ENCODE assay signal across 25 cellular contexts in genomic region chr12:91129662-91130362, GRCh38. TPM values are rescaled to one million over a fixed set of nuclear protein-coding genes. Genes with fewer than 3 reads are reported as not detected.
A peak's percentile ranks its signal among the peaks of the same experiment; 100 is the strongest.
DNase-seq lines count a peak whose midpoint lies in the region; ATAC-seq, FAIRE-seq and TF ChIP-seq lines count a peak whose summit lies in the region.
"Had no signal": no experiment of that assay in that cellular context is flagged by ENCODE, and none has a peak within 500 bp of the region (broad histone marks: within the 10 kb centered on the region; RNA-seq: fewer than 3 reads in every experiment).

No MANE protein-coding gene starts in this region.

- H3K4me1 Mint-ChIP-seq in activated CD8-positive, alpha-beta T cell treated with anti-CD3 and anti-CD28 coated beads for 36 hours (ENCODE audit: low read depth), result no peaks in the 10 kb centered on the region
- no peaks in the 10 kb centered on the region for H3K4me1 Mint-ChIP-seq in activated CD8-positive, alpha-beta T cell treated with anti-CD3 and anti-CD28 coated beads, Interleukin-2, amount 10 ng/mL, durations not matched to agents 7 days and 5 days (ENCODE audit: low read depth)
- no peaks in the 10 kb centered on the region for H3K4me1 Mint-ChIP-seq in nephron progenitor cell
- H3K4me1 Mint-ChIP-seq: CD8-positive, alpha-beta memory T cell had no signal

- TF ChIP-seq EP300 in K562 (IDR thresholded peaks at IDR 0.05; ENCODE audit: low read length), result no peak

- DNase-seq in activated CD8-positive, alpha-beta T cell treated with anti-CD3 and anti-CD28 coated beads for 36 hours, result no peak
- DNase-seq in activated CD8-positive, alpha-beta T cell treated with anti-CD3 and anti-CD28 coated beads, Interleukin-2, amount 10 ng/mL, durations not matched to agents 7 days and 5 days, result no peak
- DNase-seq in K562 (ENCODE audit: extremely low read depth in 1 of 4, low spot score in 3 of 4) (no peak), nephron progenitor cell (no peak), GM19240 (ENCODE audit: insufficient read length, low spot score) (no peak), GM19238 (ENCODE audit: insufficient read length, low spot score) (no peak), DMS79 (lab: John Stamatoyannopoulos, UW) (no peak)
- DNase-seq: AML-193; C1 segment of cervical spinal cord; CD8-positive, alpha-beta memory T cell; GDM1; H7; KBM-7; NCI-H1092 treated with DMSO at 0.1 percent for 48 hours; NCI-H1436 treated with DMSO at 0.1 percent for 48 hours; NCI-H1930; NCI-H2227 treated with DMSO at 0.1 percent for 48 hours; NCI-H510A; NCI-H774; NK-92 treated with Interleukin-12 subunit alpha and Interleukin-12 subunit beta, amount 100 ng/mL, for 24 hours; SIG-M5; SK-N-SH had no signal

- H3K27me3 Mint-ChIP-seq in activated CD8-positive, alpha-beta T cell treated with anti-CD3 and anti-CD28 coated beads for 36 hours, result peaks cover 2% of the 10 kb centered on the region
- H3K27me3 Mint-ChIP-seq in activated CD8-positive, alpha-beta T cell treated with anti-CD3 and anti-CD28 coated beads, Interleukin-2, amount 10 ng/mL, durations not matched to agents 7 days and 5 days (ENCODE audit: low read depth), result no peaks in the 10 kb centered on the region
- peaks cover 3% of the 10 kb centered on the region for H3K27me3 Mint-ChIP-seq in nephron progenitor cell (ENCODE audit: low read depth, poor library complexity)

- no peak for ATAC-seq in activated CD8-positive, alpha-beta T cell treated with anti-CD3 and anti-CD28 coated beads for 36 hours
- ATAC-seq in activated CD8-positive, alpha-beta T cell treated with anti-CD3 and anti-CD28 coated beads, Interleukin-2, amount 10 ng/mL, durations not matched to agents 7 days and 5 days, result no peak
- ATAC-seq in K562 (no peak), HG03280 (IDR thresholded peaks at IDR 0.05; ENCODE audit: unreplicated experiment) (no peak)

- CTCF ChIA-PET in activated CD8-positive, alpha-beta T cell treated with anti-CD3 and anti-CD28 coated beads for 36 hours (lab: Charles Lee), result no interaction called here
- CTCF ChIA-PET in activated CD8-positive, alpha-beta T cell treated with anti-CD3 and anti-CD28 coated beads, Interleukin-2, amount 10 ng/mL, durations not matched to agents 7 days and 5 days (lab: Charles Lee), result no interaction called here
- CTCF ChIA-PET in K562 (lab: Yijun Ruan, JAX; ENCODE audit: low intra/inter-chr PET ratio), result no interaction called here

- no peak overlapping the region for H2AFZ ChIP-seq in K562 (ENCODE audit: low read depth, low read length)

- no peak overlapping the region for H3K9ac ChIP-seq in K562 (ENCODE audit: insufficient read depth in 1 of 2, low read depth in 2 of 2, low read length in 2 of 2)
- H3K9ac ChIP-seq: SK-N-SH had no signal

- intact Hi-C loops in activated CD8-positive, alpha-beta T cell treated with anti-CD3 and anti-CD28 coated beads for 36 hours (cut with micrococcal nuclease), result no loop called here
- intact Hi-C loops in K562 (cut with micrococcal nuclease), result no loop called here

- BruUV-seq in K562 (replicated peaks; lab: Mats Ljungman, UMichigan), result no TSS peak

- no peak for TF ChIP-seq POLR2A in K562 (conservative IDR thresholded peaks at IDR 0.05)

- no peaks in the 10 kb centered on the region for H3K9me3 Mint-ChIP-seq in activated CD8-positive, alpha-beta T cell treated with anti-CD3 and anti-CD28 coated beads for 36 hours
- no peaks in the 10 kb centered on the region for H3K9me3 Mint-ChIP-seq in activated CD8-positive, alpha-beta T cell treated with anti-CD3 and anti-CD28 coated beads, Interleukin-2, amount 10 ng/mL, durations not matched to agents 7 days and 5 days (ENCODE audit: insufficient read depth)
- no peaks in the 10 kb centered on the region for H3K9me3 Mint-ChIP-seq in nephron progenitor cell

- TF ChIP-seq RAD21 in K562 (CRISPR knock-in tag; conservative IDR thresholded peaks at IDR 0.05 in 1 of 2, IDR thresholded peaks at IDR 0.05 in 1 of 2), result no peak

- FAIRE-seq in K562 (lab: Jason Lieb, UNC), result no peak
- FAIRE-seq: GM19239 had no signal

- H3K36me3 Mint-ChIP-seq in activated CD8-positive, alpha-beta T cell treated with anti-CD3 and anti-CD28 coated beads for 36 hours (ENCODE audit: low read depth), result no peaks in the 10 kb centered on the region
- no peaks in the 10 kb centered on the region for H3K36me3 Mint-ChIP-seq in activated CD8-positive, alpha-beta T cell treated with anti-CD3 and anti-CD28 coated beads, Interleukin-2, amount 10 ng/mL, durations not matched to agents 7 days and 5 days (ENCODE audit: low read depth)
- no peaks in the 10 kb centered on the region for H3K36me3 Mint-ChIP-seq in nephron progenitor cell (ENCODE audit: low read depth)
- H3K36me3 Mint-ChIP-seq: CD8-positive, alpha-beta memory T cell had no signal

- H3K27ac Mint-ChIP-seq in activated CD8-positive, alpha-beta T cell treated with anti-CD3 and anti-CD28 coated beads for 36 hours, result no peak overlapping the region
- H3K27ac Mint-ChIP-seq in activated CD8-positive, alpha-beta T cell treated with anti-CD3 and anti-CD28 coated beads, Interleukin-2, amount 10 ng/mL, durations not matched to agents 7 days and 5 days, result no peak overlapping the region
- peak overlapping the region; percentile 68 for H3K27ac Mint-ChIP-seq in nephron progenitor cell
- H3K27ac Mint-ChIP-seq: CD8-positive, alpha-beta memory T cell had no signal

- no peaks in the 10 kb centered on the region for H3K4me1 ChIP-seq in K562 (replicated peaks in 1 of 2; ENCODE audit: control insufficient read depth in 2 of 2, insufficient read depth in 2 of 2, low read length in 2 of 2)

- H3K79me2 ChIP-seq in K562 (ENCODE audit: control insufficient read depth, insufficient read depth, low read length), result no peaks in the 10 kb centered on the region

- H3K9me3 ChIP-seq in K562 (replicated peaks; ENCODE audit: control insufficient read depth, insufficient read depth, low read depth, low read length), result no peaks in the 10 kb centered on the region
- H3K9me3 ChIP-seq: SK-N-SH had no signal

- no peak overlapping the region for H3K4me2 ChIP-seq in K562 (ENCODE audit: insufficient read depth, low read length)
- H3K4me2 ChIP-seq: SK-N-SH had no signal

- no peak overlapping the region for H3K4me3 Mint-ChIP-seq in activated CD8-positive, alpha-beta T cell treated with anti-CD3 and anti-CD28 coated beads for 36 hours
- H3K4me3 Mint-ChIP-seq in activated CD8-positive, alpha-beta T cell treated with anti-CD3 and anti-CD28 coated beads, Interleukin-2, amount 10 ng/mL, durations not matched to agents 7 days and 5 days, result no peak overlapping the region
- H3K4me3 Mint-ChIP-seq in nephron progenitor cell, result no peak overlapping the region
- H3K4me3 Mint-ChIP-seq: CD8-positive, alpha-beta memory T cell had no signal

- H3K27me3 ChIP-seq in K562 (ENCODE audit: control insufficient read depth in 2 of 2, insufficient read depth in 2 of 2, low read length in 2 of 2), result no peaks in the 10 kb centered on the region

- no peaks in the 10 kb centered on the region for H3K9me1 ChIP-seq in K562 (ENCODE audit: control insufficient read depth, insufficient read depth, low read length)

- H3K4me3 ChIP-seq in K562, result no peak overlapping the region

- 0% methylated on average over 2 of the region's 2 CpGs for WGBS in K562 (ENCODE audit: insufficient coverage, low coverage, missing lambda C conversion rate)

- POLR2A ChIA-PET in activated CD8-positive, alpha-beta T cell treated with anti-CD3 and anti-CD28 coated beads for 36 hours (lab: Charles Lee), result no interaction called here
- POLR2A ChIA-PET in activated CD8-positive, alpha-beta T cell treated with anti-CD3 and anti-CD28 coated beads, Interleukin-2, amount 10 ng/mL, durations not matched to agents 7 days and 5 days (lab: Charles Lee), result no interaction called here
- POLR2A ChIA-PET in K562 (lab: Yijun Ruan, JAX), result interaction anchor here (1.3 kb wide), 1 partner anchor 11 kb away, joined by 3 read pairs; no protein-coding TSS in a partner anchor

- in situ Hi-C loops in K562 (cut with MboI), result no loop called here

- no peaks in the 10 kb centered on the region for H4K20me1 ChIP-seq in K562 (replicated peaks; ENCODE audit: control insufficient read depth, insufficient read depth, low read length)

- peak; percentile 18 for TF ChIP-seq CTCF in activated CD8-positive, alpha-beta T cell treated with anti-CD3 and anti-CD28 coated beads for 36 hours (IDR thresholded peaks at IDR 0.05)
- TF ChIP-seq CTCF in K562 (IDR thresholded peaks at IDR 0.05 in 2 of 3, conservative IDR thresholded peaks at IDR 0.05 in 1 of 3; ENCODE audit: insufficient read depth in 2 of 3, low read depth in 1 of 3, low read length in 3 of 3) (no peak), nephron progenitor cell (IDR thresholded peaks at IDR 0.05) (no peak)

- no peak overlapping the region for H3K27ac ChIP-seq in K562 (ENCODE audit: extremely low read depth, low read depth, low read length)
- H3K27ac ChIP-seq: 22Rv1 had no signal

- no peaks in the 10 kb centered on the region for H3K36me3 ChIP-seq in K562 (ENCODE audit: control insufficient read depth, insufficient read depth, low read length)

RNA-seq across cellular contexts. Expression of gene LUM, which starts 18.5 kb away (rescaled TPM):
- not detected for total RNA-seq in activated CD8-positive, alpha-beta T cell treated with anti-CD3 and anti-CD28 coated beads for 36 hours
- total RNA-seq in activated CD8-positive, alpha-beta T cell treated with anti-CD3 and anti-CD28 coated beads, Interleukin-2, amount 10 ng/mL, durations not matched to agents 7 days and 5 days, result not detected
- not detected in 2 replicates for total RNA-seq in K562 (2011; cell fraction: chromatin; rRNA removed; ENCODE audit: low replicate concordance)
- total RNA-seq in K562 (2011; cell fraction: nucleolus; rRNA removed), result not detected in 2 replicates
- total RNA-seq in K562 (2011; cell fraction: nucleoplasm; rRNA removed), result not detected in 2 replicates
- total RNA-seq in K562 (2014; rRNA removed), result not detected in 2 replicates
- not detected in 2 replicates for total RNA-seq in K562 (2014; rRNA removed; fragmentation: Illumina TruSeq; extraction: Trizol)
- not detected in 2 replicates for total RNA-seq in K562 (2015; rRNA removed; fragmentation: Illumina TruSeq; extraction: Trizol)
- total RNA-seq in K562 (2021), result 0.11 and 0.40 TPM in 2 replicates
- polyA plus RNA-seq in K562 (2011; rRNA removed), result not detected in 2 replicates
- not detected in 2 replicates for polyA plus RNA-seq in K562 (2011; cell fraction: cytosol; rRNA removed)
- polyA plus RNA-seq in K562 (2011; cell fraction: nucleus; rRNA removed), result not detected in 2 replicates
- polyA plus RNA-seq in K562 (2012), result not detected in 2 replicates
- polyA plus RNA-seq in K562 (2014; fragmentation: Illumina TruSeq; extraction: Trizol), result not detected in 2 replicates
- polyA plus RNA-seq in K562 (2014; fragmentation: Nextera tagmentation; extraction: Ambion mirVana), result not detected
- not detected in 2 replicates for polyA plus RNA-seq in K562 (2014; rRNA removed)
- not detected in 2 replicates for polyA minus RNA-seq in K562 (2011; rRNA and poly(A)+ RNA removed)
- polyA minus RNA-seq in K562 (2011; cell fraction: cytosol; rRNA and poly(A)+ RNA removed), result not detected in 2 replicates
- not detected in 2 replicates for polyA minus RNA-seq in K562 (2011; cell fraction: nucleus; rRNA and poly(A)+ RNA removed)
- total RNA-seq: CD8-positive, alpha-beta memory T cell; H7 had no signal
- polyA plus RNA-seq: CD8-positive, alpha-beta memory T cell had no signal

RNA-seq across cellular contexts. Expression of gene DCN, which starts 52.8 kb away (rescaled TPM):
- total RNA-seq in activated CD8-positive, alpha-beta T cell treated with anti-CD3 and anti-CD28 coated beads for 36 hours, result not detected
- not detected for total RNA-seq in activated CD8-positive, alpha-beta T cell treated with anti-CD3 and anti-CD28 coated beads, Interleukin-2, amount 10 ng/mL, durations not matched to agents 7 days and 5 days
- 0.32 and 0.49 TPM in 2 replicates for total RNA-seq in K562 (2011; cell fraction: chromatin; rRNA removed; ENCODE audit: low replicate concordance)
- total RNA-seq in K562 (2011; cell fraction: nucleolus; rRNA removed), result not detected in 2 replicates
- total RNA-seq in K562 (2011; cell fraction: nucleoplasm; rRNA removed), result 1.1 TPM in 1 of 2 replicates, not detected in the other
- 0.14 TPM in 1 of 2 replicates, not detected in the other for total RNA-seq in K562 (2014; rRNA removed)
- 0.22 and 0.48 TPM in 2 replicates for total RNA-seq in K562 (2014; rRNA removed; fragmentation: Illumina TruSeq; extraction: Trizol)
- 0.45 and 0.54 TPM in 2 replicates for total RNA-seq in K562 (2015; rRNA removed; fragmentation: Illumina TruSeq; extraction: Trizol)
- 2.3 and 2.4 TPM in 2 replicates for total RNA-seq in K562 (2021)
- 0.49 and 0.85 TPM in 2 replicates for polyA plus RNA-seq in K562 (2011; rRNA removed)
- 0.19 and 0.29 TPM in 2 replicates for polyA plus RNA-seq in K562 (2011; cell fraction: cytosol; rRNA removed)
- polyA plus RNA-seq in K562 (2011; cell fraction: nucleus; rRNA removed), result 1.00 and 1.4 TPM in 2 replicates
- 0.19 and 0.38 TPM in 2 replicates for polyA plus RNA-seq in K562 (2012)
- polyA plus RNA-seq in K562 (2014; fragmentation: Illumina TruSeq; extraction: Trizol), result 0.39 and 3.6 TPM in 2 replicates
- under 1 TPM in 1 of 2 experiments, not detected in 1; 0.08 TPM for polyA plus RNA-seq in K562 (2014; fragmentation: Nextera tagmentation; extraction: Ambion mirVana)
- 0.24 and 0.67 TPM in 2 replicates for polyA plus RNA-seq in K562 (2014; rRNA removed)
- polyA minus RNA-seq in K562 (2011; rRNA and poly(A)+ RNA removed), result 0.70 and 1.5 TPM in 2 replicates
- not detected in 2 replicates for polyA minus RNA-seq in K562 (2011; cell fraction: cytosol; rRNA and poly(A)+ RNA removed)
- 0.40 and 3.4 TPM in 2 replicates for polyA minus RNA-seq in K562 (2011; cell fraction: nucleus; rRNA and poly(A)+ RNA removed)
- total RNA-seq: CD8-positive, alpha-beta memory T cell; H7 had no signal
- polyA plus RNA-seq: CD8-positive, alpha-beta memory T cell had no signal
